11 cellular contexts compared by ENCODE assay signal in genomic region chr14:75283162-75283883, GRCh38. TPM values are rescaled to one million over a fixed set of nuclear protein-coding genes. Genes with fewer than 3 reads are reported as not detected.
DNase-seq lines count a peak whose midpoint lies in the region; ATAC-seq, FAIRE-seq and TF ChIP-seq lines count a peak whose summit lies in the region.
"Had no signal": no experiment of that assay in that cellular context is flagged by ENCODE, and none has a peak within 500 bp of the region (broad histone marks: within the 10 kb centered on the region; RNA-seq: fewer than 3 reads in every experiment).

No MANE protein-coding gene starts in this region.

- POLR2A ChIA-PET in activated CD4-positive, alpha-beta memory T cell treated with anti-CD3 and anti-CD28 coated beads for 36 hours (lab: Charles Lee): interaction anchor here (1.0 to 1.4 kb wide), 2 partner anchors 9 to 36 kb away, joined by 3 to 4 read pairs; no protein-coding TSS in a partner anchor
- POLR2A ChIA-PET in activated CD4-positive, alpha-beta memory T cell treated with anti-CD3 and anti-CD28 coated beads, Interleukin-2, amount 10 ng/mL, durations not matched to agents 7 days and 5 days (lab: Charles Lee): interaction anchor here (1.0 kb wide), 1 partner anchor 9 kb away, joined by 3 read pairs; no protein-coding TSS in a partner anchor

- H3K9me3 Mint-ChIP-seq in activated CD4-positive, alpha-beta memory T cell treated with anti-CD3 and anti-CD28 coated beads for 36 hours: no peaks in the 10 kb centered on the region
- no peaks in the 10 kb centered on the region for H3K9me3 Mint-ChIP-seq in activated CD4-positive, alpha-beta memory T cell treated with anti-CD3 and anti-CD28 coated beads, Interleukin-2, amount 10 ng/mL, durations not matched to agents 7 days and 5 days

- peak; percentile 7 for TF ChIP-seq CTCF in foreskin fibroblast (IDR thresholded peaks at IDR 0.05; ENCODE audit: low read depth, low read length)
- TF ChIP-seq CTCF in coronary artery (IDR thresholded peaks at IDR 0.05): no peak
- no peak for TF ChIP-seq CTCF in GM13977 (IDR thresholded peaks at IDR 0.05; ENCODE audit: extremely low read depth, insufficient read depth, missing control alignments)

- H3K27me3 Mint-ChIP-seq in activated CD4-positive, alpha-beta memory T cell treated with anti-CD3 and anti-CD28 coated beads for 36 hours: peaks cover 2% of the 10 kb centered on the region
- H3K27me3 Mint-ChIP-seq in activated CD4-positive, alpha-beta memory T cell treated with anti-CD3 and anti-CD28 coated beads, Interleukin-2, amount 10 ng/mL, durations not matched to agents 7 days and 5 days: peaks cover 54% of the 10 kb centered on the region

- 17 to 49% (median 28%) methylated on average over 13 of the region's 13 CpGs for WGBS in small intestine, 3 donors

- in situ Hi-C loops in GM13977 (cut with MboI; ENCODE audit: low pct_unique_long_range_greater_than_20kb, low sequenced_read_pairs, unreplicated experiment): no loop called here

- peaks cover 4 to 15% of the 10 kb centered on the region in 2 donors for H3K36me3 ChIP-seq in small intestine (ENCODE audit: control insufficient read depth in 2 of 2, insufficient read depth in 2 of 2, low read length in 2 of 2)

- DNase-seq in activated CD4-positive, alpha-beta memory T cell treated with anti-CD3 and anti-CD28 coated beads for 36 hours: no peak
- no peak for DNase-seq in activated CD4-positive, alpha-beta memory T cell treated with anti-CD3 and anti-CD28 coated beads, Interleukin-2, amount 10 ng/mL, durations not matched to agents 7 days and 5 days
- DNase-seq in T-helper 1 cell: peak in 3 of 5 donors; percentile 36 to 46 (median 37)
- DNase-seq in foreskin fibroblast: no peak
- peak; percentile 96 for DNase-seq in small intestine
- DNase-seq in coronary artery (ENCODE audit: low spot score): no peak
- DNase-seq in GM13977 (ENCODE audit: low spot score): no peak
- DNase-seq: activated gamma-delta T cell treated with Interleukin-2 at 50 U/mL for 16 hours, NCI-H446 treated with DMSO at 0.1 percent for 48 hours had no signal

- H3K27me3 ChIP-seq in small intestine (ENCODE audit: control insufficient read depth in 2 of 2, insufficient read depth in 2 of 2, low read length in 2 of 2): no peaks in the 10 kb centered on the region

- no peaks in the 10 kb centered on the region for H3K9me3 ChIP-seq in small intestine (ENCODE audit: control insufficient read depth, low read depth)

- H3K27ac ChIP-seq in small intestine (ENCODE audit: low read depth in 1 of 2, low read length in 1 of 2) (peak overlapping the region; percentile 73 to 88), coronary artery (peak overlapping the region in 1 of 2 donors; percentile 21)

- no peak overlapping the region for H3K4me3 ChIP-seq in foreskin fibroblast (ENCODE audit: low read depth in 1 of 2, low read length in 2 of 2)
- no peak overlapping the region for H3K4me3 ChIP-seq in small intestine (ENCODE audit: low read depth in 1 of 2, low read length in 2 of 2)
- no peak overlapping the region for H3K4me3 ChIP-seq in coronary artery

- peaks cover 25% of the 10 kb centered on the region for H3K36me3 Mint-ChIP-seq in activated CD4-positive, alpha-beta memory T cell treated with anti-CD3 and anti-CD28 coated beads for 36 hours
- peaks cover 13% of the 10 kb centered on the region for H3K36me3 Mint-ChIP-seq in activated CD4-positive, alpha-beta memory T cell treated with anti-CD3 and anti-CD28 coated beads, Interleukin-2, amount 10 ng/mL, durations not matched to agents 7 days and 5 days (ENCODE audit: low read depth)

- H3K4me1 ChIP-seq in small intestine (ENCODE audit: control insufficient read depth in 2 of 2, insufficient read depth in 1 of 2, low read depth in 1 of 2, low read length in 1 of 2): no peaks in the 10 kb centered on the region

- intact Hi-C loops in activated CD4-positive, alpha-beta memory T cell treated with anti-CD3 and anti-CD28 coated beads for 36 hours (cut with micrococcal nuclease): no loop called here

- CTCF ChIA-PET in activated CD4-positive, alpha-beta memory T cell treated with anti-CD3 and anti-CD28 coated beads for 36 hours (lab: Charles Lee): interaction anchor here (0.7 to 2.7 kb wide), 3 partner anchors 8 to 90 kb away, joined by 3 to 10 read pairs (median 3); no protein-coding TSS in a partner anchor
- CTCF ChIA-PET in activated CD4-positive, alpha-beta memory T cell treated with anti-CD3 and anti-CD28 coated beads, Interleukin-2, amount 10 ng/mL, durations not matched to agents 7 days and 5 days (lab: Charles Lee): interaction anchor here (0.7 kb wide), 1 partner anchor 980 kb away, joined by 3 read pairs; no protein-coding TSS in a partner anchor

- FAIRE-seq in small intestine (lab: Jason Lieb, UNC): no peak
- FAIRE-seq: H54 had no signal

- ATAC-seq in HG02588 (IDR thresholded peaks at IDR 0.05; ENCODE audit: unreplicated experiment): no peak

- peaks cover 25% of the 10 kb centered on the region for H3K4me1 Mint-ChIP-seq in activated CD4-positive, alpha-beta memory T cell treated with anti-CD3 and anti-CD28 coated beads for 36 hours (ENCODE audit: low read depth)
- peaks cover 23% of the 10 kb centered on the region for H3K4me1 Mint-ChIP-seq in activated CD4-positive, alpha-beta memory T cell treated with anti-CD3 and anti-CD28 coated beads, Interleukin-2, amount 10 ng/mL, durations not matched to agents 7 days and 5 days

- H3K27ac Mint-ChIP-seq in activated CD4-positive, alpha-beta memory T cell treated with anti-CD3 and anti-CD28 coated beads for 36 hours: peak overlapping the region; percentile 18
- no peak overlapping the region for H3K27ac Mint-ChIP-seq in activated CD4-positive, alpha-beta memory T cell treated with anti-CD3 and anti-CD28 coated beads, Interleukin-2, amount 10 ng/mL, durations not matched to agents 7 days and 5 days

- no peak overlapping the region for H3K4me3 Mint-ChIP-seq in activated CD4-positive, alpha-beta memory T cell treated with anti-CD3 and anti-CD28 coated beads for 36 hours
- H3K4me3 Mint-ChIP-seq in activated CD4-positive, alpha-beta memory T cell treated with anti-CD3 and anti-CD28 coated beads, Interleukin-2, amount 10 ng/mL, durations not matched to agents 7 days and 5 days: no peak overlapping the region

RNA-seq across cellular contexts. Expression of gene FOS, which starts 4.7 kb away (rescaled TPM):
- total RNA-seq in activated CD4-positive, alpha-beta memory T cell treated with anti-CD3 and anti-CD28 coated beads for 36 hours: 10 to 100 TPM; 21.1 to 26.7 TPM
- 10 to 100 TPM; 49.7 to 53.5 TPM for total RNA-seq in activated CD4-positive, alpha-beta memory T cell treated with anti-CD3 and anti-CD28 coated beads, Interleukin-2, amount 10 ng/mL, durations not matched to agents 7 days and 5 days
- 100 to 1,000 TPM in 2 of 3 donors, 10 to 100 TPM in 1; 71.6 to 344 (median 136) TPM for polyA plus RNA-seq in small intestine

Comparison
In these comparisons a context has a peak if more than half of its experiments do, and no peak if none do; other contexts are left out.
1. DNase-seq: peak in T-helper 1 cell (3 of 5) and small intestine (single experiment); none in activated CD4-positive, alpha-beta memory T cell treated with anti-CD3 and anti-CD28 coated beads for 36 hours (single experiment), activated CD4-positive, alpha-beta memory T cell treated with anti-CD3 and anti-CD28 coated beads, Interleukin-2, amount 10 ng/mL, durations not matched to agents 7 days and 5 days (single experiment), foreskin fibroblast (0 of 2), coronary artery (single experiment) and GM13977 (single experiment).